16 cellular contexts compared by ENCODE assay signal in the genomic region with DNA sequence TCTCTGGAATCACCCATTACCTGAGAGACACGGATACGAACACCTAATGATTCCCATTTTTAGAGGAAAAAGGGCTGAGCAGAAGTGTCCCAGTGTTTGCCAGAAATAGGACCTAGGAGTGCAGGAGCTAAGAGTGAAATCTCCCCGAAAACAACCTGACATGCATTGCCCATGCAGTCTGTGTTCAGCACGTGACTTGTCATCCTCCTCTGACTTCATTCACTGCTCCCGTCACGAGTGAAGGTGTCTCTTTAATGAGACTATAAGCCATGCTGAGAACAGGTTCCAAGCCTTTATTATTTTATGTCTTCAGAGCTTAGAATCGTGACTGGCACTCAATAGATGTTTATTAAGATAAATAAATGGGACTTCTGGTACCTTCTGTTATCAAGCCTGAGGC. TPM values are rescaled to one million over a fixed set of nuclear protein-coding genes. Genes with fewer than 3 reads are reported as not detected.
"Had no signal": no experiment of that assay in that cellular context is flagged by ENCODE, and none has a peak within 500 bp of the region (broad histone marks: within the 10 kb centered on the region; RNA-seq: fewer than 3 reads in every experiment).

No MANE protein-coding gene starts in this region.

- ATAC-seq: activated CD8-positive, alpha-beta memory T cell treated with anti-CD3 and anti-CD28 coated beads, Interleukin-2, amount 10 ng/mL, durations not matched to agents 7 days and 5 days; naive thymus-derived CD4-positive, alpha-beta T cell; stimulated activated memory B cell treated with anti-CD40 and anti-IgM and Interleukin-4, amounts not matched to agents 10 μg/mL and 1 μg/mL and 100 μg/mL, for 72 hours had no signal

- H3K9me3 ChIP-seq: transverse colon had no signal

- H3K36me3 ChIP-seq: transverse colon had no signal

- H3K4me1 ChIP-seq: transverse colon had no signal

- H3K27ac ChIP-seq: transverse colon had no signal

- DNase-seq: activated CD4-positive, alpha-beta T cell treated with anti-CD3 and anti-CD28 coated beads, Interleukin-2, amount 50 U/mL, for 48 hours; activated CD4-positive, CD25-positive, alpha-beta regulatory T cell treated with anti-CD3 and anti-CD28 coated beads, Interleukin-2, amount 50 U/mL, for 72 hours; activated CD8-positive, alpha-beta memory T cell treated with anti-CD3 and anti-CD28 coated beads, Interleukin-2, amount 10 ng/mL, durations not matched to agents 7 days and 5 days; activated effector memory CD4-positive, alpha-beta T cell treated with Interleukin-2 at 50 U/mL for 16 hours; activated T-cell treated with anti-CD3 and anti-CD28 coated beads, Interleukin-2, amount 50 U/mL, for 24 hours; amygdala; effector CD4-positive, alpha-beta T cell; hippocampal formation; kidney glomerular epithelial cell; naive thymus-derived CD4-positive, alpha-beta T cell; stimulated activated CD4-positive, alpha-beta T cell treated with anti-CD3 and anti-CD28 coated beads, Interleukin-1b, Interleukin-23, amount 100 ng/mL, for 48 hours; transverse colon had no signal

- FAIRE-seq: bronchial epithelial cell, colon had no signal

- H3K4me3 ChIP-seq: transverse colon had no signal

- H3K27me3 ChIP-seq: transverse colon had no signal

RNA-seq across cellular contexts. Expression of a gene that starts 3.8 kb away (rescaled TPM):
- total RNA-seq: activated CD8-positive, alpha-beta memory T cell treated with anti-CD3 and anti-CD28 coated beads, Interleukin-2, amount 10 ng/mL, durations not matched to agents 7 days and 5 days; mononuclear cell; naive thymus-derived CD4-positive, alpha-beta T cell had no signal
- polyA plus RNA-seq: naive thymus-derived CD4-positive, alpha-beta T cell had no signal
